ENCODE assay signal across 7 cellular contexts in the genomic region with DNA sequence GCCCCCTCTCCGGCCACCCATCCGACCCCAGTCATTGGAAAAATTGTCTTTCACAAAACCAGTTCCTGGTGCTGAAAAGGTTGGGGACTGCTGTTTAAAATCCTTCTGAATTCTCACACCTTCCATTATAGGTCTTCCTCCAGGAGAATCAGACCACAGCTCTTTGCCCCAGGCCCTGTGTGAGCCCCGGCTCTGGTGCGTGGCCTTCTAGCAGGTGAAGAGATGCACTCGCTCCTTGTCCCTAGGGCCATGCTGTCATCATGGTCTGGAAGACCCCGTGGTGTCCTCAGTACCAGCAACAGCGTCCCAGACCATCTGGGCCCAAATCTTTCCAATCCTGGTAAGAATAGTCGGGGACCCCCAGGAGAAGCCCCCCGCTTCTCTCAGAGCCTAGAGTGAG.
"Had no signal": no experiment of that assay in that cellular context is flagged by ENCODE, and none has a peak within 500 bp of the region (broad histone marks: within the 10 kb centered on the region; RNA-seq: fewer than 3 reads in every experiment).

No MANE protein-coding gene starts in this region.

- H2AFZ ChIP-seq: GM23338 had no signal

- FAIRE-seq: HTR-8/SVneo, K562 had no signal

- ATAC-seq: GM23338, K562 had no signal

- H3K4me2 ChIP-seq: GM23338 had no signal

- H3K4me3 ChIP-seq: GM23338, K562 had no signal

- DNase-seq: H9, HCEC 1CT, IMR-90, KG1 had no signal
